In genomic region chr1:236335633-236336032, GRCh38 we compare ENCODE assay signal across 1 cellular context. TPM values are rescaled to one million over a fixed set of nuclear protein-coding genes. Genes with fewer than 3 reads are reported as not detected.
"Had no signal": no experiment of that assay in that cellular context is flagged by ENCODE, and none has a peak within 500 bp of the region (broad histone marks: within the 10 kb centered on the region; RNA-seq: fewer than 3 reads in every experiment).

No MANE protein-coding gene starts in this region.

RNA-seq across cellular contexts. Expression of gene EDARADD, which starts 58.5 kb away (rescaled TPM):
- total RNA-seq: ascending aorta had no signal
